In genomic region chr1:223713546-223714420, GRCh38 we compare ENCODE assay signal across 8 cellular contexts. TPM values are rescaled to one million over a fixed set of nuclear protein-coding genes. Genes with fewer than 3 reads are reported as not detected.
DNase-seq lines count a peak whose midpoint lies in the region; ATAC-seq, FAIRE-seq and TF ChIP-seq lines count a peak whose summit lies in the region.

No MANE protein-coding gene starts in this region.

- no peaks in the 10 kb centered on the region; the same call in 1 of the 2 replicates for H3K79me2 ChIP-seq in GM12878 (ENCODE audit: control insufficient read depth, insufficient read depth, low read length)

- RAD21 ChIA-PET in GM12878 (lab: Charles Lee; ENCODE audit: unreplicated experiment) = no interaction called here

- no peak for TF ChIP-seq EP300 in GM12878 (IDR thresholded peaks at IDR 0.05; ENCODE audit: borderline replicate concordance in 1 of 2, control insufficient read depth in 1 of 2, low read depth in 2 of 2, low read length in 2 of 2)

- WGBS in GM12878 (ENCODE audit: insufficient coverage, insufficient replicate concordance, low lambda C conversion rate, missing lambda C conversion rate) = 4% methylated on average over 7 of the region's 7 CpGs
- WGBS in lung, 2 donors = 35 to 72% methylated on average over 7 of the region's 7 CpGs

- H3K4me2 ChIP-seq in GM12878 (ENCODE audit: control insufficient read depth, insufficient read depth) = peak overlapping the region; percentile 75; the same call in 1 of the 2 replicates

- CTCF ChIA-PET in GM12878 (lab: Yijun Ruan, JAX) = no interaction called here

- H2AFZ ChIP-seq in GM12878 (ENCODE audit: control insufficient read depth, low read depth, low read length) = no peak overlapping the region

- BruUV-seq in GM12878 (replicated peaks; lab: Mats Ljungman, UMichigan) = no TSS peak

- peak overlapping the region; percentile 90 for H3K4me3 ChIP-seq in left ventricle myocardium inferior
- 0 out of 2 replicates have a peak overlapping the region, but pooled peaks have one; percentile 72 for H3K4me3 ChIP-seq in GM12878
- H3K4me3 ChIP-seq in lung = peak overlapping the region; percentile 82
- peak overlapping the region; percentile 62 to 76 for H3K4me3 ChIP-seq in uterus

- H3K27me3 ChIP-seq in left ventricle myocardium inferior (ENCODE audit: low read depth) (no peaks in the 10 kb centered on the region), GM12878 (replicated peaks in 1 of 2; ENCODE audit: control insufficient read depth in 2 of 2, insufficient read depth in 2 of 2, low read length in 1 of 2) (no peaks in the 10 kb centered on the region), lung (ENCODE audit: control insufficient read depth, insufficient read depth) (no peaks in the 10 kb centered on the region), uterus (no peaks in the 10 kb centered on the region)

- TF ChIP-seq RAD21 in GM12878 (IDR thresholded peaks at IDR 0.05; ENCODE audit: insufficient read depth, low read depth, low read length) = no peak

- no peaks in the 10 kb centered on the region for H4K20me1 ChIP-seq in GM12878 (ENCODE audit: control insufficient read depth, insufficient read depth)

- DNase-seq in left ventricle myocardium inferior (no peak), left ventricle myocardium superior (no peak), GM12878 (ENCODE audit: low read depth, low spot score) (no peak), lung (ENCODE audit: low spot score) (no peak), uterus (no peak), 8988T (no peak), T-helper 9 cell (no peak)

- no peak for TF ChIP-seq CTCF in left ventricle myocardium inferior (IDR thresholded peaks at IDR 0.05; ENCODE audit: borderline replicate concordance)
- no peak for TF ChIP-seq CTCF in GM12878 (IDR thresholded peaks at IDR 0.05 in 2 of 3, conservative IDR thresholded peaks at IDR 0.05 in 1 of 3; ENCODE audit: control insufficient read depth in 2 of 3, extremely low read depth in 1 of 3, insufficient read depth in 1 of 3, low read depth in 3 of 3, low read length in 3 of 3)
- no peak for TF ChIP-seq CTCF in lung (IDR thresholded peaks at IDR 0.05; ENCODE audit: control extremely low read depth, extremely low read depth)
- no peak for TF ChIP-seq CTCF in uterus (IDR thresholded peaks at IDR 0.05)

- no peaks in the 10 kb centered on the region for H3K9me3 ChIP-seq in left ventricle myocardium inferior (replicated peaks)
- no peaks in the 10 kb centered on the region for H3K9me3 ChIP-seq in GM12878 (replicated peaks; ENCODE audit: control insufficient read depth, insufficient read depth, low read length)
- H3K9me3 ChIP-seq in lung (ENCODE audit: control insufficient read depth in 2 of 2, insufficient read depth in 1 of 2, low read length in 1 of 2) = no peaks in the 10 kb centered on the region
- no peaks in the 10 kb centered on the region for H3K9me3 ChIP-seq in uterus

- SMC1A ChIA-PET in GM12878 (lab: Charles Lee; ENCODE audit: uncharacterized antibody, unreplicated experiment) = no interaction called here

- H3K9ac ChIP-seq in GM12878 (ENCODE audit: control insufficient read depth, insufficient read depth, low read length) = no peak overlapping the region

- ATAC-seq in left ventricle myocardium superior (no peak), GM12878 (no peak), lung (ENCODE audit: insufficient read depth, low FRiP score) (no peak), HG03521 (IDR thresholded peaks at IDR 0.05; ENCODE audit: unreplicated experiment) (no peak)

- peaks cover 79% of the 10 kb centered on the region for H3K4me1 ChIP-seq in left ventricle myocardium inferior
- peaks cover 32% of the 10 kb centered on the region for H3K4me1 ChIP-seq in GM12878 (ENCODE audit: control insufficient read depth, insufficient read depth, low read length)
- peaks cover 15 to 20% of the 10 kb centered on the region in 2 donors for H3K4me1 ChIP-seq in lung (ENCODE audit: control insufficient read depth in 2 of 2, insufficient read depth in 2 of 2, low read length in 2 of 2)
- H3K4me1 ChIP-seq in uterus = peaks cover 0 to 7% of the 10 kb centered on the region in 2 donors

- in situ Hi-C loops in GM12878 (cut with MboI) = no loop called here

- intact Hi-C loops in left ventricle myocardium inferior (cut with micrococcal nuclease) = loop anchor here (5.0 kb wide), 1 partner anchor 34 kb away; no protein-coding TSS in a partner anchor
- intact Hi-C loops in left ventricle myocardium superior (cut with micrococcal nuclease) = loop anchor here (5.0 kb wide), 1 partner anchor 34 kb away; no protein-coding TSS in a partner anchor
- intact Hi-C loops in GM12878 (cut with micrococcal nuclease; ENCODE audit: unreplicated experiment) = loop anchor here (5.0 kb wide), 1 partner anchor 619 kb away; the partner anchor contains the start of gene NVL
- intact Hi-C loops in uterus (cut with DNase I; ENCODE audit: low total_unique reads) = loop anchor here (5.0 kb wide), 1 partner anchor 34 kb away; no protein-coding TSS in a partner anchor

- H3K36me3 ChIP-seq in left ventricle myocardium inferior = peaks cover 17% of the 10 kb centered on the region
- H3K36me3 ChIP-seq in GM12878 (ENCODE audit: control insufficient read depth in 2 of 2, insufficient read depth in 2 of 2, low read length in 1 of 2) = no peaks in the 10 kb centered on the region
- peaks cover 9 to 10% of the 10 kb centered on the region in 2 donors for H3K36me3 ChIP-seq in lung (ENCODE audit: control insufficient read depth in 2 of 2, insufficient read depth in 2 of 2, low read length in 2 of 2)
- H3K36me3 ChIP-seq in uterus = no peaks in the 10 kb centered on the region

- peak; percentile 7 for FAIRE-seq in GM12878 (lab: Jason Lieb, UNC)

- POLR2A ChIA-PET in GM12878 (lab: Charles Lee) = no interaction called here

- H3K27ac ChIP-seq in left ventricle myocardium inferior (replicated peaks) (peak overlapping the region; percentile 98), GM12878 (ENCODE audit: control insufficient read depth, insufficient read depth) (no peak overlapping the region), lung (ENCODE audit: low read depth in 1 of 2, low read length in 1 of 2) (peak overlapping the region; percentile 95), uterus (peak overlapping the region; percentile 94 to 96)

- TF ChIP-seq POLR2A in GM12878 (IDR thresholded peaks at IDR 0.05; ENCODE audit: low read depth, low read length) (no peak), uterus (IDR thresholded peaks at IDR 0.05) (no peak)

TF ChIP-seq in GM12878, 131 proteins besides CTCF, POLR2A, EP300 and RAD21:
- TF ChIP-seq SMARCA5 (IDR thresholded peaks at IDR 0.05) (no peak), ZNF622 (IDR thresholded peaks at IDR 0.05) (no peak), MEF2B (IDR thresholded peaks at IDR 0.05; ENCODE audit: partially characterized antibody, poor library complexity, severe bottlenecking) (no peak), SMAD1 (IDR thresholded peaks at IDR 0.05; ENCODE audit: low read depth, partially characterized antibody) (no peak), ZNF24 (IDR thresholded peaks at IDR 0.05) (peak; percentile 73), POU2F2 (IDR thresholded peaks at IDR 0.05; ENCODE audit: borderline replicate concordance, low read depth, low read length) (no peak)

RNA-seq across cellular contexts. Expression of gene CAPN2, which starts 1.4 kb away (rescaled TPM):
- total RNA-seq in left ventricle myocardium inferior = 65.3 TPM
- 76.9 TPM for total RNA-seq in left ventricle myocardium superior
- total RNA-seq in GM12878 (2013; cell fraction: nucleolus; rRNA removed) = 0.93 and 1.9 TPM in 2 replicates
- total RNA-seq in GM12878 (2014; rRNA removed) = 12.2 and 16.3 TPM in 2 replicates
- 17.6 and 18.2 TPM in 2 replicates for total RNA-seq in GM12878 (2014; rRNA removed; fragmentation: Illumina TruSeq; extraction: Trizol)
- 17.9 and 18.9 TPM in 2 replicates for total RNA-seq in GM12878 (2021)
- 12.0 TPM for polyA plus RNA-seq in GM12878 (2011; ENCODE audit: low read depth)
- polyA plus RNA-seq in GM12878 (2011; rRNA removed) = 9.3 and 10.4 TPM in 2 replicates
- polyA plus RNA-seq in GM12878 (2011; cell fraction: cytosol; rRNA removed) = 5.4 and 6.3 TPM in 2 replicates
- 20.0 and 22.4 TPM in 2 replicates for polyA plus RNA-seq in GM12878 (2011; cell fraction: nucleus; rRNA removed)
- 4.8 and 9.3 TPM in 2 replicates for polyA plus RNA-seq in GM12878 (2012)
- polyA plus RNA-seq in GM12878 (2014; fragmentation: Illumina TruSeq; extraction: Trizol) = 17.7 and 18.0 TPM in 2 replicates
- polyA plus RNA-seq in GM12878 (2014; fragmentation: Nextera tagmentation; extraction: Ambion mirVana) = 1 to 10 TPM; 6.0 to 8.2 TPM
- polyA plus RNA-seq in GM12878 (2014; rRNA removed) = 21.4 and 26.4 TPM in 2 replicates
- polyA plus RNA-seq in GM12878 (2016; fragmentation: Nextera tagmentation; extraction: Ambion mirVana) = 10 to 100 TPM; 15.7 to 16.9 TPM
- polyA minus RNA-seq in GM12878 (2011; rRNA and poly(A)+ RNA removed) = 8.2 and 10.8 TPM in 2 replicates
- 3.5 and 4.8 TPM in 2 replicates for polyA minus RNA-seq in GM12878 (2011; cell fraction: cytosol; rRNA and poly(A)+ RNA removed)
- polyA minus RNA-seq in GM12878 (2011; cell fraction: nucleus; rRNA and poly(A)+ RNA removed) = 4.1 and 9.7 TPM in 2 replicates
- 100 to 1,000 TPM; 169 to 353 TPM for total RNA-seq in lung
- 100 to 1,000 TPM; 144 to 168 TPM for polyA plus RNA-seq in lung
- 100 to 1,000 TPM in 3 of 4 donors, 10 to 100 TPM in 1; 96.5 to 170 (median 117) TPM for total RNA-seq in uterus

RNA-seq across cellular contexts. Expression of gene CAPN8, which starts 48.3 kb away (rescaled TPM):
- total RNA-seq in left ventricle myocardium inferior (not detected), left ventricle myocardium superior (not detected), GM12878 (2014; rRNA removed) (7.4 and 8.3 TPM in 2 replicates), GM12878 (2014; rRNA removed; fragmentation: Illumina TruSeq; extraction: Trizol) (6.4 and 7.3 TPM in 2 replicates), GM12878 (2021) (7.5 and 7.6 TPM in 2 replicates), lung (100 to 1,000 TPM in 1 of 2 donors, 10 to 100 TPM in 1; 48.5 to 123 TPM), uterus (under 1 TPM in 2 of 4 donors, not detected in 2; 0.59 to 0.88 TPM)
- 2.5 TPM in 2 replicates for total RNA-seq in GM12878 (2013; cell fraction: nucleolus; rRNA removed)
- 0.64 TPM for polyA plus RNA-seq in GM12878 (2011; ENCODE audit: low read depth)
- polyA plus RNA-seq in GM12878 (2011; rRNA removed) (9.8 and 13.5 TPM in 2 replicates), GM12878 (2014; fragmentation: Illumina TruSeq; extraction: Trizol) (8.4 and 8.6 TPM in 2 replicates), GM12878 (2014; fragmentation: Nextera tagmentation; extraction: Ambion mirVana) (10 to 100 TPM; 21.8 to 30.7 TPM), GM12878 (2014; rRNA removed) (10.7 and 11.0 TPM in 2 replicates), GM12878 (2016; fragmentation: Nextera tagmentation; extraction: Ambion mirVana) (10 to 100 TPM; 14.4 to 16.0 TPM), lung (100 to 1,000 TPM in 1 of 2 donors, 10 to 100 TPM in 1; 30.5 to 114 TPM)
- polyA plus RNA-seq in GM12878 (2011; cell fraction: cytosol; rRNA removed) = 11.4 and 14.2 TPM in 2 replicates
- polyA plus RNA-seq in GM12878 (2011; cell fraction: nucleus; rRNA removed) = 15.4 and 23.1 TPM in 2 replicates
- 0.66 TPM in 1 of 2 replicates, not detected in the other for polyA plus RNA-seq in GM12878 (2012)
- polyA minus RNA-seq in GM12878 (2011; rRNA and poly(A)+ RNA removed) = 3.0 and 5.3 TPM in 2 replicates
- not detected in 2 replicates for polyA minus RNA-seq in GM12878 (2011; cell fraction: cytosol; rRNA and poly(A)+ RNA removed)
- 1.1 and 2.9 TPM in 2 replicates for polyA minus RNA-seq in GM12878 (2011; cell fraction: nucleus; rRNA and poly(A)+ RNA removed)

Comparison
In these comparisons a context has a peak if more than half of its experiments do, and no peak if none do; other contexts are left out.
1. RNA of gene CAPN8, which starts 48.3 kb away (total RNA-seq): 48.5 to 123 TPM in lung; 2.5 to 8.3 TPM in GM12878, 0.59 to 0.88 TPM in uterus, not detected in left ventricle myocardium inferior (single experiment) and not detected in left ventricle myocardium superior (single experiment); every median in the first group is over 4 times any median in the second.
2. Peak in every context shown above with its lines, with median percentiles within 50 percentile points of each other: H3K4me3 ChIP-seq.